11 cellular contexts compared by ENCODE assay signal in genomic region chr1:51341876-51342496, GRCh38. TPM values are rescaled to one million over a fixed set of nuclear protein-coding genes. Genes with fewer than 3 reads are reported as not detected.
DNase-seq lines count a peak whose midpoint lies in the region; ATAC-seq and TF ChIP-seq lines count a peak whose summit lies in the region.
"Had no signal": no experiment of that assay in that cellular context is flagged by ENCODE, and none has a peak within 500 bp of the region (broad histone marks: within the 10 kb centered on the region; RNA-seq: fewer than 3 reads in every experiment).

No MANE protein-coding gene starts in this region.

- H4K20me1 ChIP-seq in mammary epithelial cell (ENCODE audit: insufficient read depth, low read length), result no peaks in the 10 kb centered on the region

- no peaks in the 10 kb centered on the region for H3K79me2 ChIP-seq in mammary epithelial cell (ENCODE audit: insufficient read depth, low read length)

- TF ChIP-seq CTCF in choroid plexus epithelial cell (conservative IDR thresholded peaks at IDR 0.05; ENCODE audit: low read depth, low read length) (peak; percentile 22), mammary epithelial cell (conservative IDR thresholded peaks at IDR 0.05 in 1 of 2, IDR thresholded peaks at IDR 0.05 in 1 of 2; ENCODE audit: extremely low read depth in 1 of 2, insufficient read depth in 1 of 2, low read depth in 1 of 2, low read length in 2 of 2) (no peak)

- H3K36me3 ChIP-seq in mammary epithelial cell (ENCODE audit: insufficient read depth, low read length), result no peaks in the 10 kb centered on the region
- H3K36me3 ChIP-seq: cardiac muscle cell had no signal

- no TSS peak for BruUV-seq in mammary epithelial cell (replicated peaks; lab: Mats Ljungman, UMichigan)

- no peak overlapping the region for H2AFZ ChIP-seq in mammary epithelial cell (ENCODE audit: low read depth, low read length)

- ATAC-seq in GM18502 (IDR thresholded peaks at IDR 0.05; ENCODE audit: poor library complexity, unreplicated experiment) (peak; percentile 75), GM21526 (IDR thresholded peaks at IDR 0.05; ENCODE audit: low FRiP score, unreplicated experiment) (peak; percentile 51), HG03520 (IDR thresholded peaks at IDR 0.05; ENCODE audit: unreplicated experiment) (peak; percentile 70)
- ATAC-seq: activated CD4-positive, alpha-beta T cell treated with anti-CD3 and anti-CD28 coated beads for 36 hours had no signal

- DNase-seq in choroid plexus epithelial cell (ENCODE audit: low read depth) (no peak), A172 (ENCODE audit: low spot score) (no peak), RPMI8226 (no peak), mammary epithelial cell (no peak), NCI-H2196 (lab: John Stamatoyannopoulos, UW; ENCODE audit: unreplicated experiment) (no peak)
- DNase-seq: activated CD4-positive, alpha-beta T cell treated with anti-CD3 and anti-CD28 coated beads for 36 hours; NCI-H1930 had no signal

- no peak overlapping the region for H3K4me3 ChIP-seq in choroid plexus epithelial cell (ENCODE audit: low read depth, low read length)
- no peak overlapping the region for H3K4me3 ChIP-seq in mammary epithelial cell (replicated peaks in 1 of 3; ENCODE audit: insufficient read depth in 1 of 3, low read depth in 2 of 3, low read length in 3 of 3)
- H3K4me3 ChIP-seq: cardiac muscle cell had no signal

- H3K27ac ChIP-seq in mammary epithelial cell (ENCODE audit: insufficient read depth, low read depth, low read length), result no peak overlapping the region
- H3K27ac ChIP-seq: cardiac muscle cell had no signal

- no peaks in the 10 kb centered on the region for H3K9me3 ChIP-seq in mammary epithelial cell (replicated peaks; ENCODE audit: insufficient read depth, low read length)

- no peak overlapping the region for H3K4me2 ChIP-seq in mammary epithelial cell (ENCODE audit: insufficient read depth, low read depth, low read length)

- in situ Hi-C loops in mammary epithelial cell (cut with MboI; ENCODE audit: low sequenced_read_pairs in 2 of 2), result no loop called here

- no peaks in the 10 kb centered on the region for H3K27me3 ChIP-seq in mammary epithelial cell (ENCODE audit: insufficient read depth, low read length)

- no peak overlapping the region for H3K9ac ChIP-seq in mammary epithelial cell (ENCODE audit: insufficient read depth, low read length)

- intact Hi-C loops in mammary epithelial cell (cut with micrococcal nuclease), result loop anchor here (10.0 kb wide), 1 partner anchor 193 kb away; no protein-coding TSS in a partner anchor

- WGBS in mammary epithelial cell (ENCODE audit: low coverage, missing lambda C conversion rate), result 92% methylated on average over 4 of the region's 4 CpGs

- dilution Hi-C loops in mammary epithelial cell (cut with HindIII; ENCODE audit: low sequenced_read_pairs), result no loop called here

- peaks cover 6% of the 10 kb centered on the region for H3K4me1 ChIP-seq in mammary epithelial cell (ENCODE audit: insufficient read depth, low read length)

- CTCF ChIA-PET in mammary epithelial cell (lab: Charles Lee; ENCODE audit: low non-redundant PET), result no interaction called here

RNA-seq across cellular contexts. Expression of gene TTC39A, which starts 11.6 kb away (rescaled TPM):
- total RNA-seq in A172 (2014; rRNA removed; shearing (Covaris generic)), result 5.8 and 7.5 TPM in 2 replicates
- total RNA-seq in mammary epithelial cell, result 1 to 10 TPM in 1 of 2 donors, under 1 TPM in 1; 0.40 to 1.0 TPM
- polyA plus RNA-seq in mammary epithelial cell, result 0.43 TPM
- polyA minus RNA-seq in mammary epithelial cell, result not detected
